In genomic region chr12:3216097-3216496, GRCh38 we compare ENCODE assay signal across 10 cellular contexts.
"Had no signal": no experiment of that assay in that cellular context is flagged by ENCODE, and none has a peak within 500 bp of the region (broad histone marks: within the 10 kb centered on the region; RNA-seq: fewer than 3 reads in every experiment).

No MANE protein-coding gene starts in this region.

- H3K27ac ChIP-seq: pancreas, SK-N-MC had no signal

- H3K4me1 ChIP-seq: pancreas had no signal

- H3K27me3 ChIP-seq: left lung, pancreas, tibial nerve had no signal

- H3K4me3 ChIP-seq: left lung, pancreas, SK-N-MC, tibial nerve had no signal

- ATAC-seq: effector memory CD8-positive, alpha-beta T cell; left lung; pancreas; T-cell; WTC11 had no signal

- H3K36me3 ChIP-seq: left lung, pancreas had no signal

- DNase-seq: activated CD4-positive, alpha-beta T cell treated with anti-CD3 and anti-CD28 coated beads for 48 hours; activated naive CD4-positive, alpha-beta T cell treated with Interleukin-2 at 50 U/mL for 16 hours; effector memory CD8-positive, alpha-beta T cell; T-cell; T1000 had no signal

- H3K9me3 ChIP-seq: left lung, pancreas, tibial nerve had no signal
